Comparison of ENCODE assay signal across 8 cellular contexts in the genomic region with DNA sequence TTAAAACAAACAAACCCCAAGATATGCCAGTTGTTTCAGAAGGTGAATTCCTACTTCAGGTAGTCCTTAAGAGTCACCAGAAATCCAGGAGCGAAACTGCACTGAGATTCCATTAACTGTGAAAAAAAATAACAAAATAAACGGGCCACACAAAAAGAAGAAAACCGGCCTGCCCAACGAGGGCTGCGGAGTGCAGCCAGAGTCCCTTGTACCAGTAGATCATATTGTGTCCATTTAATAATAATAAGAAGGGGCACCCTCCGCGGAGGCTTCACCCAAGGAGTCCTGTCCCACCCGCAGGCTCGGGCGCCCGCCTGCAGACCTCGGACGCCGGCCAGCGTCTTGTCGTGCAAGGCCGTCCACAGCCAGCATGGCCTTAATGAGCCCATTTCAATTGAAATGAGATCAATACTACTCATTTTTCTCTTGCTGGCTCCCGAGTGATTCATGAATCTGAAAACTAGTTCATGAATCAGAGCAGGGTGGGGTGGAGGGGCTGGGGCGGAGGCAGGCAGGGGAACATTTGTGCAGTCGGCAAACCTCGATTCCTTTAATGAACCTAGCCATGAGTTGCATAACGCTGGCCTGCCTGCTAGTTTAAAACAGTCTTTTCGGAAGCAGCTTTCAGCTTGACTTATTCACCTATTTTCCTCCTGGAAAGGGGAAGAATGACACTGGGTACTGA.
A peak's percentile ranks its signal among the peaks of the same experiment; 100 is the strongest.
DNase-seq lines count a peak whose midpoint lies in the region; ATAC-seq, FAIRE-seq and TF ChIP-seq lines count a peak whose summit lies in the region.

No MANE protein-coding gene starts in this region.

- no peak overlapping the region for H3K4me3 ChIP-seq in OCI-LY1 (ENCODE audit: low read depth, low read length, poor library complexity, severe bottlenecking)
- H3K4me3 ChIP-seq in fibroblast of lung (replicated peaks in 1 of 4; ENCODE audit: control extremely low read depth in 1 of 4, insufficient read depth in 1 of 4, low read depth in 3 of 4, low read length in 4 of 4), result peak overlapping the region; percentile 20 to 42 (median 33)

- H3K9me2 ChIP-seq in OCI-LY1 (ENCODE audit: low read depth, low read length), result no peaks in the 10 kb centered on the region

- H3K9me3 ChIP-seq in OCI-LY1 (ENCODE audit: low read length) (no peaks in the 10 kb centered on the region), fibroblast of lung (ENCODE audit: control insufficient read depth, insufficient read depth, low read depth, low read length) (no peaks in the 10 kb centered on the region)

- TF ChIP-seq CTCF in OCI-LY1 (IDR thresholded peaks at IDR 0.05; ENCODE audit: low read length) (no peak), fibroblast of lung (conservative IDR thresholded peaks at IDR 0.05 in 1 of 2, IDR thresholded peaks at IDR 0.05 in 1 of 2; ENCODE audit: low read depth in 1 of 2, low read length in 2 of 2) (no peak)

- no peak for ATAC-seq in GM21390 (IDR thresholded peaks at IDR 0.05; ENCODE audit: unreplicated experiment)

- H3K27me3 ChIP-seq in OCI-LY1 (ENCODE audit: insufficient read depth, low read length), result no peaks in the 10 kb centered on the region
- no peaks in the 10 kb centered on the region for H3K27me3 ChIP-seq in fibroblast of lung (ENCODE audit: control insufficient read depth, insufficient read depth, low read length)

- TF ChIP-seq POLR2A in GM12892 (IDR thresholded peaks at IDR 0.05; ENCODE audit: low read depth, low read length), result no peak

- peak overlapping the region; percentile 75; the same call in 1 of the 2 replicates for H3K4me2 ChIP-seq in OCI-LY1 (ENCODE audit: low read length)
- H3K4me2 ChIP-seq in fibroblast of lung (ENCODE audit: extremely low read depth, insufficient read depth, low read length), result peak overlapping the region; percentile 87

- peak overlapping the region; percentile 96 for H3K27ac ChIP-seq in OCI-LY1 (ENCODE audit: low read depth, low read length, poor library complexity, severe bottlenecking)
- peak overlapping the region; percentile 99 for H3K27ac ChIP-seq in fibroblast of lung (ENCODE audit: insufficient read depth, low read length)

- no peaks in the 10 kb centered on the region for H3F3A ChIP-seq in OCI-LY1 (ENCODE audit: insufficient read depth, low read length)

- no peak overlapping the region; the same call in 1 of the 2 replicates for H3K9ac ChIP-seq in OCI-LY1 (ENCODE audit: low read length)
- peak overlapping the region; percentile 75 for H3K9ac ChIP-seq in fibroblast of lung (ENCODE audit: insufficient read depth, low read length)

- no peak for FAIRE-seq in GM12892 (lab: Jason Lieb, UNC)

- H2AFZ ChIP-seq in OCI-LY1 (ENCODE audit: low read length) (no peak overlapping the region), fibroblast of lung (ENCODE audit: low read length) (no peak overlapping the region)

- DNase-seq in GM03348 (ENCODE audit: low spot score) (peak; percentile 81), activated T-helper 1 cell treated with Interleukin-2 at 50 U/mL for 16 hours (ENCODE audit: low read depth) (peak; percentile 27), fibroblast of lung (ENCODE audit: low read depth in 2 of 2) (peak; percentile 92 to 95), non-pigmented ciliary epithelial cell (ENCODE audit: low read depth) (peak; percentile 78), superior temporal gyrus (ENCODE audit: extremely low spot score) (peak; percentile 86), GM12892 (ENCODE audit: insufficient read length) (no peak)

- no peaks in the 10 kb centered on the region for H4K20me1 ChIP-seq in OCI-LY1 (ENCODE audit: insufficient read depth, low read length)
- H4K20me1 ChIP-seq in fibroblast of lung (ENCODE audit: control insufficient read depth, extremely low read depth, insufficient read depth, low read length), result no peaks in the 10 kb centered on the region

- no peaks in the 10 kb centered on the region for H3K36me3 ChIP-seq in OCI-LY1 (ENCODE audit: insufficient read depth, low read length)
- no peaks in the 10 kb centered on the region for H3K36me3 ChIP-seq in fibroblast of lung (ENCODE audit: control insufficient read depth, insufficient read depth, low read length)

- H3K79me2 ChIP-seq in OCI-LY1 (ENCODE audit: insufficient read depth, low read length) (no peaks in the 10 kb centered on the region), fibroblast of lung (ENCODE audit: control insufficient read depth, insufficient read depth, low read length) (no peaks in the 10 kb centered on the region)

- H3K4me1 ChIP-seq in OCI-LY1 (ENCODE audit: insufficient read depth, low read length, severe bottlenecking) (peaks cover 70% of the 10 kb centered on the region), fibroblast of lung (ENCODE audit: control insufficient read depth, extremely low read depth, insufficient read depth, low read length) (peaks cover 38% of the 10 kb centered on the region)
